18 cellular contexts compared by ENCODE assay signal in genomic region chr3:124816206-124816605, GRCh38.
"Had no signal": no experiment of that assay in that cellular context is flagged by ENCODE, and none has a peak within 500 bp of the region (broad histone marks: within the 10 kb centered on the region; RNA-seq: fewer than 3 reads in every experiment).

No MANE protein-coding gene starts in this region.

- H3K36me3 Mint-ChIP-seq: activated CD4-positive, alpha-beta memory T cell treated with anti-CD3 and anti-CD28 coated beads for 36 hours; activated CD8-positive, alpha-beta memory T cell treated with anti-CD3 and anti-CD28 coated beads, Interleukin-2, amount 10 ng/mL, durations not matched to agents 7 days and 5 days; activated naive CD4-positive, alpha-beta T cell treated with anti-CD3 and anti-CD28 coated beads, Interleukin-2, amount 50 U/mL, for 24 hours had no signal

- H3K36me3 ChIP-seq: ovary had no signal

- H3K4me3 Mint-ChIP-seq: activated CD4-positive, alpha-beta memory T cell treated with anti-CD3 and anti-CD28 coated beads for 36 hours; activated CD4-positive, alpha-beta T cell treated with anti-CD3 and anti-CD28 coated beads for 36 hours; activated CD8-positive, alpha-beta memory T cell treated with anti-CD3 and anti-CD28 coated beads, Interleukin-2, amount 10 ng/mL, durations not matched to agents 7 days and 5 days; activated naive CD4-positive, alpha-beta T cell treated with anti-CD3 and anti-CD28 coated beads, Interleukin-2, amount 50 U/mL, for 24 hours; neural crest cell had no signal

- H3K9me3 ChIP-seq: body of pancreas, ovary, thyroid gland had no signal

- H3K4me1 Mint-ChIP-seq: activated CD4-positive, alpha-beta T cell treated with anti-CD3 and anti-CD28 coated beads for 36 hours; activated CD8-positive, alpha-beta memory T cell treated with anti-CD3 and anti-CD28 coated beads, Interleukin-2, amount 10 ng/mL, durations not matched to agents 7 days and 5 days; activated naive CD4-positive, alpha-beta T cell treated with anti-CD3 and anti-CD28 coated beads, Interleukin-2, amount 50 U/mL, for 24 hours had no signal

- H3K27ac Mint-ChIP-seq: activated CD4-positive, alpha-beta memory T cell treated with anti-CD3 and anti-CD28 coated beads for 36 hours; activated CD4-positive, alpha-beta T cell treated with anti-CD3 and anti-CD28 coated beads for 36 hours; activated CD8-positive, alpha-beta memory T cell treated with anti-CD3 and anti-CD28 coated beads, Interleukin-2, amount 10 ng/mL, durations not matched to agents 7 days and 5 days; activated naive CD4-positive, alpha-beta T cell treated with anti-CD3 and anti-CD28 coated beads, Interleukin-2, amount 50 U/mL, for 24 hours had no signal

- H3K27ac ChIP-seq: body of pancreas, epithelial cell of prostate, ovary, thyroid gland had no signal

- DNase-seq: activated CD4-positive, alpha-beta memory T cell treated with anti-CD3 and anti-CD28 coated beads for 36 hours; activated CD4-positive, alpha-beta T cell treated with anti-CD3 and anti-CD28 coated beads for 36 hours; activated CD8-positive, alpha-beta memory T cell treated with anti-CD3 and anti-CD28 coated beads, Interleukin-2, amount 10 ng/mL, durations not matched to agents 7 days and 5 days; activated T-cell treated with anti-CD3 and anti-CD28 coated beads, Interleukin-2, amount 50 U/mL, for 1 hour; body of pancreas; effector CD8-positive, alpha-beta T cell; left colon; midbrain; ovary; stimulated activated CD4-positive, alpha-beta T cell treated with anti-CD3 and anti-CD28 coated beads, Interleukin-12 subunit alpha, Interleukin-12 subunit beta, amount 100 ng/mL, for 4 hours; stimulated activated CD4-positive, alpha-beta T cell treated with anti-CD3 and anti-CD28 coated beads, Interleukin-2, amount 100 ng/mL, for 24 hours; T-helper 1 cell; T1000; thyroid gland had no signal

- ATAC-seq: activated CD4-positive, alpha-beta T cell treated with anti-CD3 and anti-CD28 coated beads for 36 hours; activated CD8-positive, alpha-beta memory T cell treated with anti-CD3 and anti-CD28 coated beads, Interleukin-2, amount 10 ng/mL, durations not matched to agents 7 days and 5 days; body of pancreas; left colon had no signal

- H3K9me3 Mint-ChIP-seq: activated CD4-positive, alpha-beta memory T cell treated with anti-CD3 and anti-CD28 coated beads for 36 hours; activated naive CD4-positive, alpha-beta T cell treated with anti-CD3 and anti-CD28 coated beads, Interleukin-2, amount 50 U/mL, for 24 hours; neural crest cell had no signal

- H3K27me3 ChIP-seq: body of pancreas, ovary, thyroid gland had no signal

- H3K4me3 ChIP-seq: body of pancreas, lung, ovary, thyroid gland had no signal
